ENCODE assay signal across 10 cellular contexts in genomic region chr6:12962995-12963394, GRCh38.
DNase-seq lines count a peak whose midpoint lies in the region; ATAC-seq and TF ChIP-seq lines count a peak whose summit lies in the region.
"Had no signal": no experiment of that assay in that cellular context is flagged by ENCODE, and none has a peak within 500 bp of the region (broad histone marks: within the 10 kb centered on the region; RNA-seq: fewer than 3 reads in every experiment).

No MANE protein-coding gene starts in this region.

- peaks cover 40% of the 10 kb centered on the region for H3K4me1 Mint-ChIP-seq in activated T-helper 1 cell treated with anti-CD3 and anti-CD28 coated beads, Interleukin-12 subunit alpha, Interleukin-12 subunit beta, Interleukin-2, Interleukin-4 antibody, amounts not matched to agents 30 ng/mL and 10 ng/mL and 1 ng/mL, durations not matched to agents 14 hours and 24 hours and 36 hours (ENCODE audit: low read depth)
- H3K4me1 Mint-ChIP-seq in osteocyte (ENCODE audit: unreplicated experiment), result peaks cover 11% of the 10 kb centered on the region

- intact Hi-C loops in activated T-helper 1 cell treated with anti-CD3 and anti-CD28 coated beads, Interleukin-12 subunit alpha, Interleukin-12 subunit beta, Interleukin-2, Interleukin-4 antibody, amounts not matched to agents 30 ng/mL and 10 ng/mL and 1 ng/mL, durations not matched to agents 14 hours and 24 hours and 36 hours (cut with micrococcal nuclease), result no loop called here

- no peaks in the 10 kb centered on the region for H3K36me3 ChIP-seq in gastroesophageal sphincter

- H3K27me3 Mint-ChIP-seq in activated T-helper 1 cell treated with anti-CD3 and anti-CD28 coated beads, Interleukin-12 subunit alpha, Interleukin-12 subunit beta, Interleukin-2, Interleukin-4 antibody, amounts not matched to agents 30 ng/mL and 10 ng/mL and 1 ng/mL, durations not matched to agents 14 hours and 24 hours and 36 hours (ENCODE audit: insufficient read depth), result peaks cover 34% of the 10 kb centered on the region
- peaks cover 20% of the 10 kb centered on the region for H3K27me3 Mint-ChIP-seq in osteocyte (ENCODE audit: unreplicated experiment)

- TF ChIP-seq EP300 in gastroesophageal sphincter (IDR thresholded peaks at IDR 0.05), result no peak

- ATAC-seq in HG03097 (IDR thresholded peaks at IDR 0.05; ENCODE audit: low FRiP score, unreplicated experiment) (peak; percentile 60), gastroesophageal sphincter (no peak), GM19452 (IDR thresholded peaks at IDR 0.05; ENCODE audit: unreplicated experiment) (no peak)

- H3K4me3 ChIP-seq in gastroesophageal sphincter, result no peak overlapping the region

- no peaks in the 10 kb centered on the region for H3K9me3 ChIP-seq in gastroesophageal sphincter

- no peak for TF ChIP-seq POLR2A in gastroesophageal sphincter (IDR thresholded peaks at IDR 0.05)

- peak overlapping the region; percentile 59 for H3K27ac Mint-ChIP-seq in activated T-helper 1 cell treated with anti-CD3 and anti-CD28 coated beads, Interleukin-12 subunit alpha, Interleukin-12 subunit beta, Interleukin-2, Interleukin-4 antibody, amounts not matched to agents 30 ng/mL and 10 ng/mL and 1 ng/mL, durations not matched to agents 14 hours and 24 hours and 36 hours
- H3K27ac Mint-ChIP-seq in osteocyte (ENCODE audit: unreplicated experiment), result no peak overlapping the region

- no peaks in the 10 kb centered on the region for H3K9me3 Mint-ChIP-seq in activated T-helper 1 cell treated with anti-CD3 and anti-CD28 coated beads, Interleukin-12 subunit alpha, Interleukin-12 subunit beta, Interleukin-2, Interleukin-4 antibody, amounts not matched to agents 30 ng/mL and 10 ng/mL and 1 ng/mL, durations not matched to agents 14 hours and 24 hours and 36 hours
- no peaks in the 10 kb centered on the region for H3K9me3 Mint-ChIP-seq in osteocyte (ENCODE audit: unreplicated experiment)
- H3K9me3 Mint-ChIP-seq: central memory CD8-positive, alpha-beta T cell had no signal

- no peak overlapping the region for H3K4me3 Mint-ChIP-seq in activated T-helper 1 cell treated with anti-CD3 and anti-CD28 coated beads, Interleukin-12 subunit alpha, Interleukin-12 subunit beta, Interleukin-2, Interleukin-4 antibody, amounts not matched to agents 30 ng/mL and 10 ng/mL and 1 ng/mL, durations not matched to agents 14 hours and 24 hours and 36 hours
- H3K4me3 Mint-ChIP-seq in osteocyte (ENCODE audit: unreplicated experiment), result no peak overlapping the region
- H3K4me3 Mint-ChIP-seq: central memory CD8-positive, alpha-beta T cell had no signal

- 42 to 49% methylated on average over 2 to 5 of the region's 5 CpGs for WGBS in gastroesophageal sphincter (ENCODE audit: low coverage in 1 of 2), 2 donors

- no peak for TF ChIP-seq CTCF in C4-2B (conservative IDR thresholded peaks at IDR 0.05)
- no peak for TF ChIP-seq CTCF in osteocyte (IDR thresholded peaks at IDR 0.05)
- no peak for TF ChIP-seq CTCF in gastroesophageal sphincter (IDR thresholded peaks at IDR 0.05)

- H3K36me3 Mint-ChIP-seq in activated T-helper 1 cell treated with anti-CD3 and anti-CD28 coated beads, Interleukin-12 subunit alpha, Interleukin-12 subunit beta, Interleukin-2, Interleukin-4 antibody, amounts not matched to agents 30 ng/mL and 10 ng/mL and 1 ng/mL, durations not matched to agents 14 hours and 24 hours and 36 hours (ENCODE audit: low read depth), result peaks cover 1% of the 10 kb centered on the region
- no peaks in the 10 kb centered on the region for H3K36me3 Mint-ChIP-seq in osteocyte (ENCODE audit: unreplicated experiment)

- peaks cover 8% of the 10 kb centered on the region for H3K27me3 ChIP-seq in gastroesophageal sphincter

- H3K4me1 ChIP-seq in gastroesophageal sphincter, result peaks cover 0 to 2% (median 0%) of the 10 kb centered on the region in 3 donors

- DNase-seq in activated T-helper 1 cell treated with anti-CD3 and anti-CD28 coated beads, Interleukin-12 subunit alpha, Interleukin-12 subunit beta, Interleukin-2, Interleukin-4 antibody, amounts not matched to agents 30 ng/mL and 10 ng/mL and 1 ng/mL, durations not matched to agents 14 hours and 24 hours and 36 hours (ENCODE audit: low spot score), result no peak
- DNase-seq in medulla oblongata (ENCODE audit: extremely low spot score), result peak; percentile 18
- DNase-seq in osteocyte (ENCODE audit: extremely low spot score, unreplicated experiment), result no peak
- DNase-seq in globus pallidus (ENCODE audit: low spot score), result no peak
- DNase-seq: DMS79 had no signal

- H3K27ac ChIP-seq in C4-2B (peak overlapping the region; percentile 30; the same call in 1 of the 2 replicates), gastroesophageal sphincter (peak overlapping the region in 1 of 4 donors; percentile 17)
